ENCODE assay signal across 30 cellular contexts in the genomic region with DNA sequence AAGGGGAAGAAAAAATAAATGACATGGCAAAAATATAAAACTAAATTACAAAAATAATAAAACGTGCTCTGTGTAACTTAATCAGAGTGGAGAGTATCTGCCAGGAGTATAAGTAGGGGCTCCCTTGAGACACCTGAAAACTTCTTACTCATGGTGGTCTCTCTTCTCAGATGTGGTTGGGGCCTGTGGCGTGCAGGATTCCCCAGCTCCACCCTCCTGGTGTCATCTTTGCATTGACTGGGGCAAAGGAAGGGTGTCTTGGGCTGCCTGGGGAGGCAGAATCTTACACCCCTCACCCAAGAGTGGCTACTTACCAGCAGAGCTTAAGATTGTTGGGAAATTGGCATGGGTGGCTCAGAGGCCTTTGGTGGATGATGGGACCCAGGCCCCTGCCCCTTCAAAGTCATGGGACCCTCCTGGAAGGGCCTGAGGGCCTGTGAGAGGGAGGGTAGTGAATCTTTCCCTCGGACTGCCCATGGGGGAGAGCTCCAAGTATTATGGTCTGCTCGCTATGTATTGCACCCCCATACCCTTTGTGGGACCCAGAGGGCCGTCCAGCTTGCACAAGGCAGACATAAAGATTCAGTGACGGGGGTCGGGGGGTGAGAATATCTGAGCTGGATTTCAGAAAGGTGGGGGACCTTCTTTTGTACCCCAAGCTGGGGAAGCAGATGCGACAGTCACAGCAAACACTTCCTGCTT. TPM values are rescaled to one million over a fixed set of nuclear protein-coding genes. Genes with fewer than 3 reads are reported as not detected.
A peak's percentile ranks its signal among the peaks of the same experiment; 100 is the strongest.
DNase-seq lines count a peak whose midpoint lies in the region; ATAC-seq, FAIRE-seq and TF ChIP-seq lines count a peak whose summit lies in the region.
"Had no signal": no experiment of that assay in that cellular context is flagged by ENCODE, and none has a peak within 500 bp of the region (broad histone marks: within the 10 kb centered on the region; RNA-seq: fewer than 3 reads in every experiment).

No MANE protein-coding gene starts in this region.

- intact Hi-C loops in GM12878 (cut with micrococcal nuclease; ENCODE audit: unreplicated experiment): no loop called here
- intact Hi-C loops in left ventricle myocardium superior (cut with micrococcal nuclease): no loop called here

- BruUV-seq in GM12878 (replicated peaks; lab: Mats Ljungman, UMichigan): no TSS peak

- H3K4me3 ChIP-seq in GM12878: no peak overlapping the region
- H3K4me3 ChIP-seq: K562, MG63 had no signal

- peak; percentile 28 to 46 for DNase-seq in activated T-cell treated with anti-CD3 and anti-CD28 coated beads, Interleukin-2, amount 50 U/mL, for 72 hours
- no peak for DNase-seq in activated T-cell treated with anti-CD3 and anti-CD28 coated beads, Interleukin-2, amount 50 U/mL, for 24 hours
- DNase-seq in GM12878 (ENCODE audit: low read depth, low spot score) (no peak), NCI-H146 treated with DMSO at 0.1 percent for 48 hours (lab: John Stamatoyannopoulos, UW; ENCODE audit: unreplicated experiment) (no peak), left ventricle myocardium superior (no peak), HT-29 (ENCODE audit: low spot score) (no peak), GM20000 (ENCODE audit: low spot score) (no peak)
- peak; percentile 17 to 18 for DNase-seq in stimulated activated CD8-positive, alpha-beta memory T cell treated with anti-CD3 and anti-CD28 coated beads, Interleukin-15, amount 100 ng/mL, for 48 hours (ENCODE audit: low read depth in 2 of 2)
- DNase-seq: Caco-2; CD8-positive, alpha-beta T cell; EL; GDM1; MG63; NCI-H1105 treated with DMSO at 0.1 percent for 48 hours; NCI-H1694; NCI-H2029 treated with DMSO at 0.1 percent for 48 hours; NCI-H2227 treated with DMSO at 0.1 percent for 48 hours; NCI-H526 treated with DMSO at 0.1 percent for 48 hours; SHP77 had no signal

- H3K4me2 ChIP-seq in GM12878 (ENCODE audit: control insufficient read depth, insufficient read depth): no peak overlapping the region

- H3K9ac ChIP-seq in GM12878 (ENCODE audit: control insufficient read depth, insufficient read depth, low read length): no peak overlapping the region

- RAD21 ChIA-PET in GM12878 (lab: Charles Lee; ENCODE audit: unreplicated experiment): no interaction called here

- H4K20me1 ChIP-seq in GM12878 (ENCODE audit: control insufficient read depth, insufficient read depth): no peaks in the 10 kb centered on the region

- H3K9me3 ChIP-seq in GM12878 (replicated peaks; ENCODE audit: control insufficient read depth, insufficient read depth, low read length): no peaks in the 10 kb centered on the region
- H3K9me3 ChIP-seq: Caco-2 had no signal

- H3K9me3 Mint-ChIP-seq in activated T-cell treated with anti-CD3 and anti-CD28 coated beads, Interleukin-2, amount 50 U/mL, for 72 hours: no peaks in the 10 kb centered on the region
- H3K9me3 Mint-ChIP-seq in activated T-cell treated with anti-CD3 and anti-CD28 coated beads, Interleukin-2, amount 50 U/mL, for 24 hours: no peaks in the 10 kb centered on the region
- H3K9me3 Mint-ChIP-seq: CD8-positive, alpha-beta T cell had no signal

- no peaks in the 10 kb centered on the region; a peak in 2 of 4 replicates for H3K27me3 ChIP-seq in GM12878 (replicated peaks in 1 of 2; ENCODE audit: control insufficient read depth in 2 of 2, insufficient read depth in 2 of 2, low read length in 1 of 2)
- H3K27me3 ChIP-seq: MG63 had no signal

- no peaks in the 10 kb centered on the region for H3K4me1 Mint-ChIP-seq in activated T-cell treated with anti-CD3 and anti-CD28 coated beads, Interleukin-2, amount 50 U/mL, for 72 hours (ENCODE audit: low read depth)
- no peaks in the 10 kb centered on the region for H3K4me1 Mint-ChIP-seq in activated T-cell treated with anti-CD3 and anti-CD28 coated beads, Interleukin-2, amount 50 U/mL, for 24 hours (ENCODE audit: low read depth)

- no peaks in the 10 kb centered on the region for H3K36me3 Mint-ChIP-seq in activated T-cell treated with anti-CD3 and anti-CD28 coated beads, Interleukin-2, amount 50 U/mL, for 72 hours (ENCODE audit: insufficient read depth in 2 of 2)
- H3K36me3 Mint-ChIP-seq in activated T-cell treated with anti-CD3 and anti-CD28 coated beads, Interleukin-2, amount 50 U/mL, for 24 hours (ENCODE audit: low read depth): no peaks in the 10 kb centered on the region
- H3K36me3 Mint-ChIP-seq: CD8-positive, alpha-beta T cell had no signal

- no peak for TF ChIP-seq RAD21 in GM12878 (IDR thresholded peaks at IDR 0.05; ENCODE audit: insufficient read depth, low read depth, low read length)

- TF ChIP-seq CTCF in GM12878 (IDR thresholded peaks at IDR 0.05 in 2 of 3, conservative IDR thresholded peaks at IDR 0.05 in 1 of 3; ENCODE audit: control insufficient read depth in 2 of 3, extremely low read depth in 1 of 3, insufficient read depth in 1 of 3, low read depth in 3 of 3, low read length in 3 of 3) (no peak), GM20000 (IDR thresholded peaks at IDR 0.05; ENCODE audit: extremely low read depth, missing control alignments) (no peak)

- no peak for TF ChIP-seq EP300 in GM12878 (IDR thresholded peaks at IDR 0.05; ENCODE audit: borderline replicate concordance in 1 of 2, control insufficient read depth in 1 of 2, low read depth in 2 of 2, low read length in 2 of 2)

- H3K27ac ChIP-seq in GM12878 (ENCODE audit: control insufficient read depth, insufficient read depth): no peak overlapping the region
- H3K27ac ChIP-seq: 22Rv1, C4-2B, HL-60, RWPE1 had no signal

- ATAC-seq in activated T-cell treated with anti-CD3 and anti-CD28 coated beads, Interleukin-2, amount 50 U/mL, for 72 hours (replicated peaks in 1 of 2): peak; percentile 84 to 96
- ATAC-seq in GM12878 (peak; percentile 58), left ventricle myocardium superior (no peak)
- ATAC-seq: CD8-positive, alpha-beta T cell; HCT116; HepG2; K562; Panc1 had no signal

- in situ Hi-C loops in GM12878 (cut with MboI): no loop called here

- H3K4me3 Mint-ChIP-seq in activated T-cell treated with anti-CD3 and anti-CD28 coated beads, Interleukin-2, amount 50 U/mL, for 72 hours: no peak overlapping the region
- H3K4me3 Mint-ChIP-seq in activated T-cell treated with anti-CD3 and anti-CD28 coated beads, Interleukin-2, amount 50 U/mL, for 24 hours: no peak overlapping the region
- H3K4me3 Mint-ChIP-seq: B cell; CD8-positive, alpha-beta T cell had no signal

- H3K4me1 ChIP-seq in GM12878 (ENCODE audit: control insufficient read depth, insufficient read depth, low read length): no peaks in the 10 kb centered on the region
- H3K4me1 ChIP-seq: Caco-2 had no signal

- SMC1A ChIA-PET in GM12878 (lab: Charles Lee; ENCODE audit: uncharacterized antibody, unreplicated experiment): no interaction called here

- POLR2A ChIA-PET in GM12878 (lab: Charles Lee): interaction anchor here (0.5 kb wide), 1 partner anchor 1760 kb away, joined by 4 read pairs; no protein-coding TSS in a partner anchor

- FAIRE-seq in GM12878 (lab: Jason Lieb, UNC): no peak
- FAIRE-seq: GM12891, GM19239, HepG2, K562 had no signal

- H3K27ac Mint-ChIP-seq in activated T-cell treated with anti-CD3 and anti-CD28 coated beads, Interleukin-2, amount 50 U/mL, for 72 hours: no peak overlapping the region
- H3K27ac Mint-ChIP-seq in activated T-cell treated with anti-CD3 and anti-CD28 coated beads, Interleukin-2, amount 50 U/mL, for 24 hours: no peak overlapping the region
- H3K27ac Mint-ChIP-seq: B cell; CD8-positive, alpha-beta T cell had no signal

- TF ChIP-seq POLR2A in GM12878 (IDR thresholded peaks at IDR 0.05; ENCODE audit: low read depth, low read length): no peak

- CTCF ChIA-PET in GM12878 (lab: Yijun Ruan, JAX): interaction anchor here (0.6 to 0.9 kb wide), 2 partner anchors 14 to 126 kb away, joined by 3 read pairs; no protein-coding TSS in a partner anchor

- H3K27me3 Mint-ChIP-seq in activated T-cell treated with anti-CD3 and anti-CD28 coated beads, Interleukin-2, amount 50 U/mL, for 72 hours (ENCODE audit: low read depth): peaks cover 16% of the 10 kb centered on the region
- H3K27me3 Mint-ChIP-seq in activated T-cell treated with anti-CD3 and anti-CD28 coated beads, Interleukin-2, amount 50 U/mL, for 24 hours: peaks cover 10% of the 10 kb centered on the region

- H3K79me2 ChIP-seq in GM12878 (ENCODE audit: control insufficient read depth, insufficient read depth, low read length): no peaks in the 10 kb centered on the region

- no peak overlapping the region for H2AFZ ChIP-seq in GM12878 (ENCODE audit: control insufficient read depth, low read depth, low read length)

- no peaks in the 10 kb centered on the region for H3K36me3 ChIP-seq in GM12878 (ENCODE audit: control insufficient read depth in 2 of 2, insufficient read depth in 2 of 2, low read length in 1 of 2)
- H3K36me3 ChIP-seq: MG63 had no signal

- WGBS in GM12878 (ENCODE audit: insufficient coverage, insufficient replicate concordance, low lambda C conversion rate, missing lambda C conversion rate): 17% methylated on average over 8 of the region's 8 CpGs

RNA-seq across cellular contexts. Expression of gene TRAF3IP1, which starts 6.9 kb away (rescaled TPM):
- total RNA-seq in activated T-cell treated with anti-CD3 and anti-CD28 coated beads, Interleukin-2, amount 50 U/mL, for 72 hours: 10 to 100 TPM in 1 of 2 donors, 1 to 10 TPM in 1; 7.0 to 13.1 TPM
- 5.9 and 7.2 TPM in 2 replicates for total RNA-seq in GM12878 (2013; cell fraction: nucleolus; rRNA removed)
- total RNA-seq in GM12878 (2014; rRNA removed) (3.3 and 3.7 TPM in 2 replicates), GM12878 (2014; rRNA removed; fragmentation: Illumina TruSeq; extraction: Trizol) (3.8 and 4.5 TPM in 2 replicates), GM12878 (2021) (7.5 and 10.9 TPM in 2 replicates), left ventricle myocardium superior (13.8 TPM)
- 1.2 TPM for polyA plus RNA-seq in GM12878 (2011; ENCODE audit: low read depth)
- polyA plus RNA-seq in GM12878 (2011; rRNA removed) (2.3 and 3.2 TPM in 2 replicates), GM12878 (2014; fragmentation: Illumina TruSeq; extraction: Trizol) (6.8 and 12.5 TPM in 2 replicates), GM12878 (2014; fragmentation: Nextera tagmentation; extraction: Ambion mirVana) (1 to 10 TPM; 1.6 to 2.1 TPM), GM12878 (2014; rRNA removed) (3.8 and 4.2 TPM in 2 replicates), GM12878 (2016; fragmentation: Nextera tagmentation; extraction: Ambion mirVana) (1 to 10 TPM; 2.0 to 7.4 TPM)
- 1.6 and 2.6 TPM in 2 replicates for polyA plus RNA-seq in GM12878 (2011; cell fraction: cytosol; rRNA removed)
- 1.6 and 3.7 TPM in 2 replicates for polyA plus RNA-seq in GM12878 (2011; cell fraction: nucleus; rRNA removed)
- polyA plus RNA-seq in GM12878 (2012): 2.7 TPM in 2 replicates
- 2.2 and 3.9 TPM in 2 replicates for polyA minus RNA-seq in GM12878 (2011; rRNA and poly(A)+ RNA removed)
- polyA minus RNA-seq in GM12878 (2011; cell fraction: cytosol; rRNA and poly(A)+ RNA removed): 0.67 and 1.5 TPM in 2 replicates
- polyA minus RNA-seq in GM12878 (2011; cell fraction: nucleus; rRNA and poly(A)+ RNA removed): 1.9 and 2.1 TPM in 2 replicates
- 2.4 and 3.6 TPM in 2 replicates for total RNA-seq in HT-29 (2014; rRNA removed; shearing (Covaris generic))

RNA-seq across cellular contexts. Expression of gene PER2, which starts 25.0 kb away (rescaled TPM):
- total RNA-seq in activated T-cell treated with anti-CD3 and anti-CD28 coated beads, Interleukin-2, amount 50 U/mL, for 72 hours: 10 to 100 TPM in 1 of 2 donors, 1 to 10 TPM in 1; 8.9 to 12.4 TPM
- 42.5 and 46.3 TPM in 2 replicates for total RNA-seq in GM12878 (2013; cell fraction: nucleolus; rRNA removed)
- total RNA-seq in GM12878 (2014; rRNA removed) (6.4 and 8.7 TPM in 2 replicates), GM12878 (2014; rRNA removed; fragmentation: Illumina TruSeq; extraction: Trizol) (4.1 and 4.5 TPM in 2 replicates), GM12878 (2021) (11.1 and 15.1 TPM in 2 replicates), left ventricle myocardium superior (4.5 TPM)
- polyA plus RNA-seq in GM12878 (2011; ENCODE audit: low read depth): 2.2 TPM
- polyA plus RNA-seq in GM12878 (2011; rRNA removed) (2.9 and 4.7 TPM in 2 replicates), GM12878 (2014; fragmentation: Illumina TruSeq; extraction: Trizol) (3.8 and 4.9 TPM in 2 replicates), GM12878 (2014; fragmentation: Nextera tagmentation; extraction: Ambion mirVana) (1 to 10 TPM; 1.5 to 2.6 TPM), GM12878 (2014; rRNA removed) (4.2 and 5.7 TPM in 2 replicates), GM12878 (2016; fragmentation: Nextera tagmentation; extraction: Ambion mirVana) (1 to 10 TPM; 4.4 to 5.5 TPM)
- polyA plus RNA-seq in GM12878 (2011; cell fraction: cytosol; rRNA removed): 3.8 and 5.4 TPM in 2 replicates
- polyA plus RNA-seq in GM12878 (2011; cell fraction: nucleus; rRNA removed): 10.0 and 15.3 TPM in 2 replicates
- polyA plus RNA-seq in GM12878 (2012): 3.7 and 4.1 TPM in 2 replicates
- 15.0 and 20.9 TPM in 2 replicates for polyA minus RNA-seq in GM12878 (2011; rRNA and poly(A)+ RNA removed)
- polyA minus RNA-seq in GM12878 (2011; cell fraction: cytosol; rRNA and poly(A)+ RNA removed): 6.5 and 8.2 TPM in 2 replicates
- 15.1 and 29.6 TPM in 2 replicates for polyA minus RNA-seq in GM12878 (2011; cell fraction: nucleus; rRNA and poly(A)+ RNA removed)
- total RNA-seq in HT-29 (2014; rRNA removed; shearing (Covaris generic)): 26.6 and 28.3 TPM in 2 replicates

Comparison
In these comparisons a context has a peak if more than half of its experiments do, and no peak if none do; other contexts are left out.
1. DNase-seq: peak in activated T-cell treated with anti-CD3 and anti-CD28 coated beads, Interleukin-2, amount 50 U/mL, for 72 hours (2 of 2) and stimulated activated CD8-positive, alpha-beta memory T cell treated with anti-CD3 and anti-CD28 coated beads, Interleukin-15, amount 100 ng/mL, for 48 hours (2 of 2); none in activated T-cell treated with anti-CD3 and anti-CD28 coated beads, Interleukin-2, amount 50 U/mL, for 24 hours (single experiment), GM12878 (single experiment), NCI-H146 treated with DMSO at 0.1 percent for 48 hours (single experiment), left ventricle myocardium superior (single experiment), HT-29 (single experiment) and GM20000 (single experiment).